Comparison of ENCODE assay signal across 14 cellular contexts in the genomic region with DNA sequence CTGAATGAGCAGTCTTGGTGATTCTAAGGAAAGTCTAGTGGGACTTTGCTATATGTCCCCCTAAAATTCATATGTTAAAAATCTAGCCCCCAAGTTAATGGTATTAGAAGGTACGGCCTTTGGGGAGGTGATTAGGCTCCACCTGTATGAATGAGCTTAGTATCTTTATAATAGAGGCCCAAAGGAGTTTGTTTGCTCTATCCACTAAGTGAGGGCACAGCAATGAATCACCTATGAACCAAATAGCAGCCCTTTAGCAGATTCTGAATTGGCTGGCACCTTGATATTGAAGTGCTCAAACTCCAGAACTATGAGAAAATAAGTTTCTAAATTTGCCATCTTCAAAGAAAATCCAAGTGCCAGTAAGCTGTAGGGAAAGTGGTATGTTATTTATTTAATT.
DNase-seq lines count a peak whose midpoint lies in the region; ATAC-seq and TF ChIP-seq lines count a peak whose summit lies in the region.
"Had no signal": no experiment of that assay in that cellular context is flagged by ENCODE, and none has a peak within 500 bp of the region (broad histone marks: within the 10 kb centered on the region; RNA-seq: fewer than 3 reads in every experiment).

No MANE protein-coding gene starts in this region.

- peak overlapping the region; percentile 53 for H2AFZ ChIP-seq in GM23338

- TF ChIP-seq CTCF in GM23338 (conservative IDR thresholded peaks at IDR 0.05; ENCODE audit: low read depth in 2 of 2) (no peak), left lung (IDR thresholded peaks at IDR 0.05) (no peak), sigmoid colon (IDR thresholded peaks at IDR 0.05) (no peak), glutamatergic neuron (IDR thresholded peaks at IDR 0.05; ENCODE audit: partially characterized antibody, unreplicated experiment) (no peak)

- intact Hi-C loops in left lung (cut with DNase I), result no loop called here
- intact Hi-C loops in sigmoid colon (cut with DNase I), result no loop called here

- H3F3A ChIP-seq in GM23338 (replicated peaks; ENCODE audit: low read depth), result no peaks in the 10 kb centered on the region

- H3K4me3 ChIP-seq in GM23338 (no peak overlapping the region), left lung (no peak overlapping the region), sigmoid colon (no peak overlapping the region)
- H3K4me3 ChIP-seq: SJSA1 had no signal

- H3K27me3 Mint-ChIP-seq in GM23338 (ENCODE audit: insufficient read depth, low read depth, poor library complexity) (no peaks in the 10 kb centered on the region), glutamatergic neuron (ENCODE audit: unreplicated experiment) (no peaks in the 10 kb centered on the region)

- peak overlapping the region; percentile 5; the same call in 1 of the 2 replicates for H3K27ac ChIP-seq in GM23338 (ENCODE audit: low read depth)
- peak overlapping the region in 1 of 2 donors; percentile 65 for H3K27ac ChIP-seq in left lung
- peak overlapping the region in 3 of 4 donors; percentile 27 to 55 (median 37) for H3K27ac ChIP-seq in sigmoid colon
- H3K27ac ChIP-seq: SJSA1 had no signal

- no peak overlapping the region for H3K27ac Mint-ChIP-seq in GM23338
- H3K27ac Mint-ChIP-seq in glutamatergic neuron (ENCODE audit: unreplicated experiment), result no peak overlapping the region
- H3K27ac Mint-ChIP-seq: CD8-positive, alpha-beta memory T cell had no signal

- H3K9me3 Mint-ChIP-seq in GM23338 (no peaks in the 10 kb centered on the region), glutamatergic neuron (ENCODE audit: unreplicated experiment) (no peaks in the 10 kb centered on the region)
- H3K9me3 Mint-ChIP-seq: CD8-positive, alpha-beta memory T cell had no signal

- ATAC-seq in GM23338 (no peak), left lung (peak; percentile 90), HG03457 (IDR thresholded peaks at IDR 0.05; ENCODE audit: unreplicated experiment) (no peak), HG03139 (IDR thresholded peaks at IDR 0.05; ENCODE audit: unreplicated experiment) (no peak)
- ATAC-seq: Panc1 had no signal

- H3K4me3 Mint-ChIP-seq in GM23338 (no peak overlapping the region), glutamatergic neuron (ENCODE audit: unreplicated experiment) (no peak overlapping the region)
- H3K4me3 Mint-ChIP-seq: CD8-positive, alpha-beta memory T cell had no signal

- WGBS in sigmoid colon, 2 donors, result 63 to 87% methylated on average over 1 of the region's 1 CpG

- H3K36me3 Mint-ChIP-seq in GM23338 (ENCODE audit: low read depth) (no peaks in the 10 kb centered on the region), glutamatergic neuron (ENCODE audit: unreplicated experiment) (no peaks in the 10 kb centered on the region)

- TF ChIP-seq EP300 in sigmoid colon (IDR thresholded peaks at IDR 0.05), result no peak

- no peak overlapping the region for H3K4me2 ChIP-seq in GM23338

- H3K4me1 Mint-ChIP-seq in GM23338 (peaks cover 12% of the 10 kb centered on the region; the same call in 2 of the 3 replicates), glutamatergic neuron (ENCODE audit: low read depth, unreplicated experiment) (no peaks in the 10 kb centered on the region)
- H3K4me1 Mint-ChIP-seq: CD8-positive, alpha-beta memory T cell had no signal

- DNase-seq in GM23338 (ENCODE audit: low spot score), result no peak
- DNase-seq in NCI-H146 (lab: John Stamatoyannopoulos, UW), result peak; percentile 54
- no peak for DNase-seq in left lung
- no peak for DNase-seq in sigmoid colon
- no peak for DNase-seq in glutamatergic neuron
- DNase-seq: C1 segment of cervical spinal cord; CD8-positive, alpha-beta memory T cell; DMS79; GOT3; NCI-H1694 treated with DMSO at 0.1 percent for 48 hours had no signal

- H3K9me3 ChIP-seq in left lung (no peaks in the 10 kb centered on the region), sigmoid colon (no peaks in the 10 kb centered on the region)
- H3K9me3 ChIP-seq: SJSA1 had no signal

- H3K9me2 ChIP-seq in GM23338 (ENCODE audit: insufficient read depth), result no peaks in the 10 kb centered on the region

- TF ChIP-seq POLR2A in sigmoid colon (IDR thresholded peaks at IDR 0.05), result no peak

- H3K4me1 ChIP-seq in GM23338 (ENCODE audit: insufficient read depth) (peaks cover 12% of the 10 kb centered on the region), left lung (peaks cover 0 to 7% of the 10 kb centered on the region in 2 donors), sigmoid colon (peaks cover 0 to 19% (median 14%) of the 10 kb centered on the region in 4 donors)

- H3K79me2 ChIP-seq in GM23338 (replicated peaks; ENCODE audit: insufficient read depth), result no peaks in the 10 kb centered on the region

- no peaks in the 10 kb centered on the region for H4K20me1 ChIP-seq in GM23338 (replicated peaks; ENCODE audit: insufficient read depth)

- H3K27me3 ChIP-seq in GM23338 (ENCODE audit: insufficient read depth), result no peaks in the 10 kb centered on the region
- H3K27me3 ChIP-seq in left lung, result no peaks in the 10 kb centered on the region
- no peaks in the 10 kb centered on the region for H3K27me3 ChIP-seq in sigmoid colon
- H3K27me3 ChIP-seq: SJSA1 had no signal

- H3K36me3 ChIP-seq in GM23338 (ENCODE audit: insufficient read depth) (no peaks in the 10 kb centered on the region), left lung (no peaks in the 10 kb centered on the region), sigmoid colon (no peaks in the 10 kb centered on the region)
- H3K36me3 ChIP-seq: SJSA1 had no signal

TF ChIP-seq in GM23338, 12 proteins besides CTCF, POLR2A, EP300 and RAD21 (continues in another document):
- TF ChIP-seq, protein P1, sequence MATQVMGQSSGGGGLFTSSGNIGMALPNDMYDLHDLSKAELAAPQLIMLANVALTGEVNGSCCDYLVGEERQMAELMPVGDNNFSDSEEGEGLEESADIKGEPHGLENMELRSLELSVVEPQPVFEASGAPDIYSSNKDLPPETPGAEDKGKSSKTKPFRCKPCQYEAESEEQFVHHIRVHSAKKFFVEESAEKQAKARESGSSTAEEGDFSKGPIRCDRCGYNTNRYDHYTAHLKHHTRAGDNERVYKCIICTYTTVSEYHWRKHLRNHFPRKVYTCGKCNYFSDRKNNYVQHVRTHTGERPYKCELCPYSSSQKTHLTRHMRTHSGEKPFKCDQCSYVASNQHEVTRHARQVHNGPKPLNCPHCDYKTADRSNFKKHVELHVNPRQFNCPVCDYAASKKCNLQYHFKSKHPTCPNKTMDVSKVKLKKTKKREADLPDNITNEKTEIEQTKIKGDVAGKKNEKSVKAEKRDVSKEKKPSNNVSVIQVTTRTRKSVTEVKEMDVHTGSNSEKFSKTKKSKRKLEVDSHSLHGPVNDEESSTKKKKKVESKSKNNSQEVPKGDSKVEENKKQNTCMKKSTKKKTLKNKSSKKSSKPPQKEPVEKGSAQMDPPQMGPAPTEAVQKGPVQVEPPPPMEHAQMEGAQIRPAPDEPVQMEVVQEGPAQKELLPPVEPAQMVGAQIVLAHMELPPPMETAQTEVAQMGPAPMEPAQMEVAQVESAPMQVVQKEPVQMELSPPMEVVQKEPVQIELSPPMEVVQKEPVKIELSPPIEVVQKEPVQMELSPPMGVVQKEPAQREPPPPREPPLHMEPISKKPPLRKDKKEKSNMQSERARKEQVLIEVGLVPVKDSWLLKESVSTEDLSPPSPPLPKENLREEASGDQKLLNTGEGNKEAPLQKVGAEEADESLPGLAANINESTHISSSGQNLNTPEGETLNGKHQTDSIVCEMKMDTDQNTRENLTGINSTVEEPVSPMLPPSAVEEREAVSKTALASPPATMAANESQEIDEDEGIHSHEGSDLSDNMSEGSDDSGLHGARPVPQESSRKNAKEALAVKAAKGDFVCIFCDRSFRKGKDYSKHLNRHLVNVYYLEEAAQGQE (IDR thresholded peaks at IDR 0.05; ENCODE audit: unreplicated experiment), result no peak
- TF ChIP-seq CREB1 (CRISPR knock-in tag; IDR thresholded peaks at IDR 0.05; ENCODE audit: low read depth) (no peak), JUNB (IDR thresholded peaks at IDR 0.05; ENCODE audit: unreplicated experiment) (no peak), STAT1 (IDR thresholded peaks at IDR 0.05; ENCODE audit: unreplicated experiment) (no peak), EZH2phosphoT487 (IDR thresholded peaks at IDR 0.05; ENCODE audit: unreplicated experiment) (no peak)
